ENCODE assay signal across 25 cellular contexts in the genomic region with DNA sequence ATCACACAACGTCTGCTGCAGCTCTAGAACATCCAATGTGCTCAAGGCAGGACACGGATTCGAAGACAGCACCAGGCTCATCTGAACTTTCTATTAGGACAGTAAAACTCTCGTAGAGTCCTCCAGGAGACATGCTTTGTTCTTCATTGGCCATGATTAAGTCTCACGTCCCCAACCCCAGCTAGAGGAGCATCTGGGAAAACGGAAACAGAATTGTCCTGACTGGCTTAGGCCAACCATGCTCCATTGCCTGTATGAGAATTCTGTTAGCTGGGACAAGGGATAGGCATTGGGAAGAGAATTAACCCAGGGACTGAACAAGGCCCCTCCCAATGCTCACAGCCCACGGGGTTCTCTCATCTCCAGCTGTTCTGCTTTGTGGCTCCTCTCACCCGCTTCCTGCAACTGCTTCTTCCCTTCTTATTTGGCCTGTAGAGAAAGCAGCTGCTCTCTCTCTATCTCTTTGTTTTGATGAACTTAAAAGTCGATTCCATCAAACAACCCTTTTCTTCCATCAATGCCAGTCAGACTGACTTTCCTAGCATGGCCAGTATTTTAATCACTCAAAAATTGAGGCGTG.
"Had no signal": no experiment of that assay in that cellular context is flagged by ENCODE, and none has a peak within 500 bp of the region (broad histone marks: within the 10 kb centered on the region; RNA-seq: fewer than 3 reads in every experiment).

No MANE protein-coding gene starts in this region.

- H3K4me1 ChIP-seq: ascending aorta, breast epithelium, colonic mucosa had no signal

- H3K9me3 ChIP-seq: ascending aorta, breast epithelium, colonic mucosa had no signal

- H3K36me3 ChIP-seq: ascending aorta, breast epithelium, cardiac muscle cell, colonic mucosa, heart left ventricle, WERI-Rb-1 had no signal

- DNase-seq: activated B cell treated with CpG ODN at 0.5 μM for 24 hours; activated CD4-positive, alpha-beta memory T cell treated with anti-CD3 and anti-CD28 coated beads for 36 hours; activated CD4-positive, alpha-beta T cell treated with anti-CD3 and anti-CD28 coated beads for 48 hours; activated CD8-positive, alpha-beta memory T cell treated with anti-CD3 and anti-CD28 coated beads, Interleukin-2, amount 10 ng/mL, durations not matched to agents 7 days and 5 days; activated CD8-positive, alpha-beta memory T cell treated with anti-CD3 and anti-CD28 coated beads, Interleukin-2, amount 50 U/mL, for 4 hours; activated CD8-positive, alpha-beta T cell treated with anti-CD3 and anti-CD28 coated beads, Interleukin-2, amount 10 ng/mL, durations not matched to agents 7 days and 5 days; activated effector memory CD4-positive, alpha-beta T cell treated with anti-CD3 and anti-CD28 coated beads, Interleukin-2, amount 50 U/mL, for 16 hours; activated naive CD4-positive, alpha-beta T cell treated with anti-CD3 and anti-CD28 coated beads for 36 hours; activated naive CD8-positive, alpha-beta T cell treated with anti-CD3 and anti-CD28 coated beads, Interleukin-2, amount 10 ng/mL, durations not matched to agents 7 days and 5 days; activated T-cell treated with anti-CD3 and anti-CD28 coated beads, Interleukin-2, amount 50 U/mL, for 1 hour; activated T-cell treated with anti-CD3 and anti-CD28 coated beads, Interleukin-2, amount 50 U/mL, for 48 hours; central memory CD4-positive, alpha-beta T cell; cerebellar nuclear complex; colonic mucosa; effector CD8-positive, alpha-beta T cell; foreskin fibroblast; glutamatergic neuron; heart left ventricle; T-helper 17 cell; T1000; WERI-Rb-1 had no signal

- H3K27me3 ChIP-seq: ascending aorta, breast epithelium, colonic mucosa, heart left ventricle had no signal

- H3K27ac ChIP-seq: ascending aorta, breast epithelium, cardiac muscle cell, colonic mucosa, epithelial cell of prostate, heart left ventricle, WERI-Rb-1 had no signal

- H3K4me3 ChIP-seq: ascending aorta, breast epithelium, cardiac muscle cell, colonic mucosa, heart left ventricle had no signal
